ENCODE assay signal across 14 cellular contexts in genomic region chr19:46730187-46730586, GRCh38.
"Had no signal": no experiment of that assay in that cellular context is flagged by ENCODE, and none has a peak within 500 bp of the region (broad histone marks: within the 10 kb centered on the region; RNA-seq: fewer than 3 reads in every experiment).

No MANE protein-coding gene starts in this region.

- H3K27ac ChIP-seq: hepatocyte, suprapubic skin had no signal

- ATAC-seq: effector memory CD8-positive, alpha-beta T cell; naive thymus-derived CD8-positive, alpha-beta T cell had no signal

- H2AFZ ChIP-seq: hepatocyte had no signal

- H3K9me3 Mint-ChIP-seq: activated naive CD4-positive, alpha-beta T cell treated with anti-CD3 and anti-CD28 coated beads, Interleukin-2, amount 50 U/mL, for 72 hours; activated T-helper 1 cell treated with anti-CD3 and anti-CD28 coated beads, Interleukin-12 subunit alpha, Interleukin-12 subunit beta, Interleukin-2, Interleukin-4 antibody, amounts not matched to agents 30 ng/mL and 10 ng/mL and 1 ng/mL, durations not matched to agents 14 hours and 24 hours and 36 hours; effector memory CD8-positive, alpha-beta T cell; naive thymus-derived CD8-positive, alpha-beta T cell; stimulated activated naive CD8-positive, alpha-beta T cell treated with anti-CD3 and anti-CD28 coated beads, Interleukin-15, Interleukin-2, amounts not matched to agents 100 ng/mL and 50 ng/mL, for 24 hours had no signal

- H3K27me3 ChIP-seq: hepatocyte, suprapubic skin had no signal

- H3K9me3 ChIP-seq: suprapubic skin had no signal

- H3K4me2 ChIP-seq: hepatocyte had no signal

- H3K27ac Mint-ChIP-seq: activated T-helper 1 cell treated with anti-CD3 and anti-CD28 coated beads, Interleukin-12 subunit alpha, Interleukin-12 subunit beta, Interleukin-2, Interleukin-4 antibody, amounts not matched to agents 30 ng/mL and 10 ng/mL and 1 ng/mL, durations not matched to agents 14 hours and 24 hours and 36 hours; stimulated activated naive CD8-positive, alpha-beta T cell treated with anti-CD3 and anti-CD28 coated beads, Interleukin-15, Interleukin-2, amounts not matched to agents 100 ng/mL and 50 ng/mL, for 24 hours had no signal

- H3K4me3 Mint-ChIP-seq: activated T-helper 1 cell treated with anti-CD3 and anti-CD28 coated beads, Interleukin-12 subunit alpha, Interleukin-12 subunit beta, Interleukin-2, Interleukin-4 antibody, amounts not matched to agents 30 ng/mL and 10 ng/mL and 1 ng/mL, durations not matched to agents 14 hours and 24 hours and 36 hours; naive thymus-derived CD8-positive, alpha-beta T cell; stimulated activated naive CD8-positive, alpha-beta T cell treated with anti-CD3 and anti-CD28 coated beads, Interleukin-15, Interleukin-2, amounts not matched to agents 100 ng/mL and 50 ng/mL, for 24 hours had no signal

- H3K4me3 ChIP-seq: hepatocyte, suprapubic skin had no signal

- DNase-seq: activated CD4-positive, alpha-beta T cell treated with anti-CD3 and anti-CD28 coated beads, Interleukin-2, amount 50 U/mL, for 4 hours; activated gamma-delta T cell treated with Interleukin-2 at 50 U/mL for 16 hours; effector memory CD8-positive, alpha-beta T cell; foreskin fibroblast; mesendoderm; naive thymus-derived CD8-positive, alpha-beta T cell; nucleus accumbens; retina; trophoblast cell had no signal

- H3K27me3 Mint-ChIP-seq: effector memory CD8-positive, alpha-beta T cell; naive thymus-derived CD8-positive, alpha-beta T cell; stimulated activated naive CD8-positive, alpha-beta T cell treated with anti-CD3 and anti-CD28 coated beads, Interleukin-15, Interleukin-2, amounts not matched to agents 100 ng/mL and 50 ng/mL, for 24 hours had no signal
